In the genomic region with DNA sequence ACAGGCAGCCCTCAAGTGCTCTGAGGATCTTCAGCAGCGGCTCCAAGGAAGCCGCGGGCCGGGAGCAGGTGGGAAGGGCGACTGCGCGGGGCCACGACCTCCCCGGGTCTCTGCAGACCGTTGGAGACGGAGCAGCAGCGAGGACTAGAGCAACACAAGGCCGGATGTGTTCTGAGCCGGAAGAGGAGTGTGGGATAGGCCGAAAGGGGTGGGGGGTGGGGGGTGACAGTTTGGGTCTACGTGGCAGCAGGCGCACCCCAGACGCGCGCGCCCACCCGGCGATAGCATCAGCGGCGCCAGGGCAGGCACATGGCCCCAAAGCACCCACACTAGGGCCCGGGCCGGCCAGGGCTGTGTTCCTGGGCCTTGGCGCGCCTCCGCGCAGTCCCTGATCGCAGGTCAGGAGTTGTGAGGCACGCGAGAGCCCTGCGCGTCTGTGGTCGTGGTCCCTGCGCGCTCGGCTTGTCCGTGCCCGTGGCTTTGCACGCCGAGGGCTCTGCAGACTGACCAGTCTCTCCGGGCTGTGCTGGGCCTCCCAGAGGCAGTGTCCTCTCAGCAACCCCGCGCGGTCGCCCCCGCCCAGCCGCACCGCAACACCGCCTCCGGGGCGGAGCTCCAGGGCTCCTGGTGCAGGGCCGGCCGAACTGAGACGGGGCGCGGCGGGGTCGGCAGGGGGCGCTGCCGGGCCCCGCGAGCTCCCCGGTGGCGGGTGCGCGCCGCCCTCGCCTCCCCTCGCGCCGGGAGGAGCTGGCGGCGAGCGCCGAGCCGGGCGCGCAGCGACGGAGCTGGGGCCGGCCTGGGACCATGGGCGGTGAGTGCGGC, we compare ENCODE assay signal across 1 cellular context.
TF ChIP-seq lines count a peak whose summit lies in the region.

A gene with protein sequence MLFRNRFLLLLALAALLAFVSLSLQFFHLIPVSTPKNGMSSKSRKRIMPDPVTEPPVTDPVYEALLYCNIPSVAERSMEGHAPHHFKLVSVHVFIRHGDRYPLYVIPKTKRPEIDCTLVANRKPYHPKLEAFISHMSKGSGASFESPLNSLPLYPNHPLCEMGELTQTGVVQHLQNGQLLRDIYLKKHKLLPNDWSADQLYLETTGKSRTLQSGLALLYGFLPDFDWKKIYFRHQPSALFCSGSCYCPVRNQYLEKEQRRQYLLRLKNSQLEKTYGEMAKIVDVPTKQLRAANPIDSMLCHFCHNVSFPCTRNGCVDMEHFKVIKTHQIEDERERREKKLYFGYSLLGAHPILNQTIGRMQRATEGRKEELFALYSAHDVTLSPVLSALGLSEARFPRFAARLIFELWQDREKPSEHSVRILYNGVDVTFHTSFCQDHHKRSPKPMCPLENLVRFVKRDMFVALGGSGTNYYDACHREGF (plus strand): TSS at position 725 of the 822 bp plus-strand sequence. CDS start 28,351 bp downstream, outside the sequence.

TF ChIP-seq in HepG2, 621 proteins besides CTCF, POLR2A, EP300 and RAD21 (continued from another document and continues in another):
- TF ChIP-seq, protein P1, sequence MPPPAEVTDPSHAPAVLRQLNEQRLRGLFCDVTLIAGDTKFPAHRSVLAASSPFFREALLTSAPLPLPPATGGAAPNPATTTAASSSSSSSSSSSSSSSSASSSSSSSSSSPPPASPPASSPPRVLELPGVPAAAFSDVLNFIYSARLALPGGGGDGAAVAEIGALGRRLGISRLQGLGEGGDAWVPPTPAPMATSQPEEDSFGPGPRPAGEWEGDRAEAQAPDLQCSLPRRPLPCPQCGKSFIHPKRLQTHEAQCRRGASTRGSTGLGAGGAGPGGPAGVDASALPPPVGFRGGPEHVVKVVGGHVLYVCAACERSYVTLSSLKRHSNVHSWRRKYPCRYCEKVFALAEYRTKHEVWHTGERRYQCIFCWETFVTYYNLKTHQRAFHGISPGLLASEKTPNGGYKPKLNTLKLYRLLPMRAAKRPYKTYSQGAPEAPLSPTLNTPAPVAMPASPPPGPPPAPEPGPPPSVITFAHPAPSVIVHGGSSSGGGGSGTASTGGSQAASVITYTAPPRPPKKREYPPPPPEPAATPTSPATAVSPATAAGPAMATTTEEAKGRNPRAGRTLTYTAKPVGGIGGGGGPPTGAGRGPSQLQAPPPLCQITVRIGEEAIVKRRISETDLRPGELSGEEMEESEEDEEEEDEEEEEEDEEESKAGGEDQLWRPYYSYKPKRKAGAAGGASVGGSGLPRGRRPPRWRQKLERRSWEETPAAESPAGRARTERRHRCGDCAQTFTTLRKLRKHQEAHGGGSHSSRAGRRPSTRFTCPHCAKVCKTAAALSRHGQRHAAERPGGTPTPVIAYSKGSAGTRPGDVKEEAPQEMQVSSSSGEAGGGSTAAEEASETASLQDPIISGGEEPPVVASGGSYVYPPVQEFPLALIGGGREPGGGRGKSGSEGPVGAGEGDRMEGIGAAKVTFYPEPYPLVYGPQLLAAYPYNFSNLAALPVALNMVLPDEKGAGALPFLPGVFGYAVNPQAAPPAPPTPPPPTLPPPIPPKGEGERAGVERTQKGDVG (CRISPR knock-in tag; IDR thresholded peaks at IDR 0.05; ENCODE audit: borderline replicate concordance): 0 out of 2 replicates have a peak, but pooled peaks have one; percentile 43
- TF ChIP-seq JDP2 (CRISPR knock-in tag; IDR thresholded peaks at IDR 0.05; ENCODE audit: borderline replicate concordance) (no peak), SALL2 (CRISPR knock-in tag; IDR thresholded peaks at IDR 0.05) (peak; percentile 46; the same call in 1 of the 2 replicates), KDM2A (CRISPR knock-in tag; IDR thresholded peaks at IDR 0.05; ENCODE audit: borderline replicate concordance, low read depth) (0 out of 2 replicates have a peak, but pooled peaks have one; percentile 37), ZNF883 (CRISPR knock-in tag; IDR thresholded peaks at IDR 0.05; ENCODE audit: not compliant biosample characterization) (no peak), AGO2 (optimal IDR thresholded peaks at IDR 0.05; ENCODE audit: low read depth, low read length) (no peak), SATB2 (CRISPR knock-in tag; IDR thresholded peaks at IDR 0.05) (no peak), MYNN (CRISPR knock-in tag; IDR thresholded peaks at IDR 0.05; ENCODE audit: low read depth) (no peak), ZFP36 (IDR thresholded peaks at IDR 0.05; ENCODE audit: borderline replicate concordance, low read depth, low read length, partially characterized antibody) (no peak), BCL6 (CRISPR knock-in tag; IDR thresholded peaks at IDR 0.05) (no peak), ZNF10 (CRISPR knock-in tag; IDR thresholded peaks at IDR 0.05; ENCODE audit: borderline replicate concordance, low read depth) (no peak), ZNF703 (CRISPR knock-in tag; IDR thresholded peaks at IDR 0.05; ENCODE audit: borderline replicate concordance) (no peak; the same call in 1 of the 2 replicates), SSRP1 (CRISPR knock-in tag; IDR thresholded peaks at IDR 0.05) (no peak), TBX2 (CRISPR knock-in tag; IDR thresholded peaks at IDR 0.05; ENCODE audit: borderline replicate concordance) (peak; percentile 50; the same call in 1 of the 2 replicates), ZNF441 (CRISPR knock-in tag; IDR thresholded peaks at IDR 0.05; ENCODE audit: borderline replicate concordance) (0 out of 2 replicates have a peak, but pooled peaks have one; percentile 20), ZNF547 (CRISPR knock-in tag; IDR thresholded peaks at IDR 0.05) (no peak), NR3C1 (CRISPR knock-in tag; IDR thresholded peaks at IDR 0.05) (no peak), JUNB (CRISPR knock-in tag; IDR thresholded peaks at IDR 0.05; ENCODE audit: borderline replicate concordance) (no peak), NCOA5 (CRISPR knock-in tag; IDR thresholded peaks at IDR 0.05) (no peak), IRF2 (CRISPR knock-in tag; IDR thresholded peaks at IDR 0.05) (0 out of 2 replicates have a peak, but pooled peaks have one; percentile 45), NFE2L1 (CRISPR knock-in tag; IDR thresholded peaks at IDR 0.05; ENCODE audit: borderline replicate concordance) (0 out of 2 replicates have a peak, but pooled peaks have one; percentile 70), ZNF331 (CRISPR knock-in tag; IDR thresholded peaks at IDR 0.05) (peak; percentile 83), KLF15 (CRISPR knock-in tag; IDR thresholded peaks at IDR 0.05; ENCODE audit: borderline replicate concordance) (no peak), ZNF337 (CRISPR knock-in tag; IDR thresholded peaks at IDR 0.05; ENCODE audit: borderline replicate concordance, low read depth) (no peak), ZNF724P (CRISPR knock-in tag; IDR thresholded peaks at IDR 0.05; ENCODE audit: borderline replicate concordance) (no peak), ZNF292 (CRISPR knock-in tag; IDR thresholded peaks at IDR 0.05; ENCODE audit: borderline replicate concordance, low read depth) (no peak), ZNF225 (CRISPR knock-in tag; IDR thresholded peaks at IDR 0.05) (0 out of 2 replicates have a peak, but pooled peaks have one; percentile 40)
- TF ChIP-seq, protein P2, sequence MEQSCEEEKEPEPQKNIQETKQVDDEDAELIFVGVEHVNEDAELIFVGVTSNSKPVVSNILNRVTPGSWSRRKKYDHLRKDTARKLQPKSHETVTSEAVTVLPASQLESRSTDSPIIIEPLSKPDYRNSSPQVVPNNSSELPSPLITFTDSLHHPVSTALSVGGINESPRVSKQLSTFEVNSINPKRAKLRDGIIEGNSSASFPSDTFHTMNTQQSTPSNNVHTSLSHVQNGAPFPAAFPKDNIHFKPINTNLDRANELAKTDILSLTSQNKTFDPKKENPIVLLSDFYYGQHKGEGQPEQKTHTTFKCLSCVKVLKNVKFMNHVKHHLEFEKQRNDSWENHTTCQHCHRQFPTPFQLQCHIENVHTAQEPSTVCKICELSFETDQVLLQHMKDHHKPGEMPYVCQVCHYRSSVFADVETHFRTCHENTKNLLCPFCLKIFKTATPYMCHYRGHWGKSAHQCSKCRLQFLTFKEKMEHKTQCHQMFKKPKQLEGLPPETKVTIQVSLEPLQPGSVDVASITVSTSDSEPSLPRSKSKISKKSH (CRISPR knock-in tag; IDR thresholded peaks at IDR 0.05; ENCODE audit: borderline replicate concordance): no peak; the same call in 1 of the 2 replicates
- TF ChIP-seq, protein P3, sequence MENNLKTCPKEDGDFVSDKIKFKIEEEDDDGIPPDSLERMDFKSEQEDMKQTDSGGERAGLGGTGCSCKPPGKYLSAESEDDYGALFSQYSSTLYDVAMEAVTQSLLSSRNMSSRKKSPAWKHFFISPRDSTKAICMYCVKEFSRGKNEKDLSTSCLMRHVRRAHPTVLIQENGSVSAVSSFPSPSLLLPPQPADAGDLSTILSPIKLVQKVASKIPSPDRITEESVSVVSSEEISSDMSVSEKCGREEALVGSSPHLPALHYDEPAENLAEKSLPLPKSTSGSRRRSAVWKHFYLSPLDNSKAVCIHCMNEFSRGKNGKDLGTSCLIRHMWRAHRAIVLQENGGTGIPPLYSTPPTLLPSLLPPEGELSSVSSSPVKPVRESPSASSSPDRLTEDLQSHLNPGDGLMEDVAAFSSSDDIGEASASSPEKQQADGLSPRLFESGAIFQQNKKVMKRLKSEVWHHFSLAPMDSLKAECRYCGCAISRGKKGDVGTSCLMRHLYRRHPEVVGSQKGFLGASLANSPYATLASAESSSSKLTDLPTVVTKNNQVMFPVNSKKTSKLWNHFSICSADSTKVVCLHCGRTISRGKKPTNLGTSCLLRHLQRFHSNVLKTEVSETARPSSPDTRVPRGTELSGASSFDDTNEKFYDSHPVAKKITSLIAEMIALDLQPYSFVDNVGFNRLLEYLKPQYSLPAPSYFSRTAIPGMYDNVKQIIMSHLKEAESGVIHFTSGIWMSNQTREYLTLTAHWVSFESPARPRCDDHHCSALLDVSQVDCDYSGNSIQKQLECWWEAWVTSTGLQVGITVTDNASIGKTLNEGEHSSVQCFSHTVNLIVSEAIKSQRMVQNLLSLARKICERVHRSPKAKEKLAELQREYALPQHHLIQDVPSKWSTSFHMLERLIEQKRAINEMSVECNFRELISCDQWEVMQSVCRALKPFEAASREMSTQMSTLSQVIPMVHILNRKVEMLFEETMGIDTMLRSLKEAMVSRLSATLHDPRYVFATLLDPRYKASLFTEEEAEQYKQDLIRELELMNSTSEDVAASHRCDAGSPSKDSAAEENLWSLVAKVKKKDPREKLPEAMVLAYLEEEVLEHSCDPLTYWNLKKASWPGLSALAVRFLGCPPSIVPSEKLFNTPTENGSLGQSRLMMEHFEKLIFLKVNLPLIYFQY (CRISPR knock-in tag; IDR thresholded peaks at IDR 0.05; ENCODE audit: borderline replicate concordance): 0 out of 2 replicates have a peak, but pooled peaks have one; percentile 29
- TF ChIP-seq, protein P4, sequence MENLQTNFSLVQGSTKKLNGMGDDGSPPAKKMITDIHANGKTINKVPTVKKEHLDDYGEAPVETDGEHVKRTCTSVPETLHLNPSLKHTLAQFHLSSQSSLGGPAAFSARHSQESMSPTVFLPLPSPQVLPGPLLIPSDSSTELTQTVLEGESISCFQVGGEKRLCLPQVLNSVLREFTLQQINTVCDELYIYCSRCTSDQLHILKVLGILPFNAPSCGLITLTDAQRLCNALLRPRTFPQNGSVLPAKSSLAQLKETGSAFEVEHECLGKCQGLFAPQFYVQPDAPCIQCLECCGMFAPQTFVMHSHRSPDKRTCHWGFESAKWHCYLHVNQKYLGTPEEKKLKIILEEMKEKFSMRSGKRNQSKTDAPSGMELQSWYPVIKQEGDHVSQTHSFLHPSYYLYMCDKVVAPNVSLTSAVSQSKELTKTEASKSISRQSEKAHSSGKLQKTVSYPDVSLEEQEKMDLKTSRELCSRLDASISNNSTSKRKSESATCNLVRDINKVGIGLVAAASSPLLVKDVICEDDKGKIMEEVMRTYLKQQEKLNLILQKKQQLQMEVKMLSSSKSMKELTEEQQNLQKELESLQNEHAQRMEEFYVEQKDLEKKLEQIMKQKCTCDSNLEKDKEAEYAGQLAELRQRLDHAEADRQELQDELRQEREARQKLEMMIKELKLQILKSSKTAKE (CRISPR knock-in tag; IDR thresholded peaks at IDR 0.05; ENCODE audit: borderline replicate concordance): no peak
- TF ChIP-seq, protein P5, sequence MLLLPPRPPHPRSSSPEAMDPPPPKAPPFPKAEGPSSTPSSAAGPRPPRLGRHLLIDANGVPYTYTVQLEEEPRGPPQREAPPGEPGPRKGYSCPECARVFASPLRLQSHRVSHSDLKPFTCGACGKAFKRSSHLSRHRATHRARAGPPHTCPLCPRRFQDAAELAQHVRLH (CRISPR knock-in tag; IDR thresholded peaks at IDR 0.05; ENCODE audit: borderline replicate concordance, low read depth): peak; percentile 24; the same call in 1 of the 2 replicates
- TF ChIP-seq, protein P6, sequence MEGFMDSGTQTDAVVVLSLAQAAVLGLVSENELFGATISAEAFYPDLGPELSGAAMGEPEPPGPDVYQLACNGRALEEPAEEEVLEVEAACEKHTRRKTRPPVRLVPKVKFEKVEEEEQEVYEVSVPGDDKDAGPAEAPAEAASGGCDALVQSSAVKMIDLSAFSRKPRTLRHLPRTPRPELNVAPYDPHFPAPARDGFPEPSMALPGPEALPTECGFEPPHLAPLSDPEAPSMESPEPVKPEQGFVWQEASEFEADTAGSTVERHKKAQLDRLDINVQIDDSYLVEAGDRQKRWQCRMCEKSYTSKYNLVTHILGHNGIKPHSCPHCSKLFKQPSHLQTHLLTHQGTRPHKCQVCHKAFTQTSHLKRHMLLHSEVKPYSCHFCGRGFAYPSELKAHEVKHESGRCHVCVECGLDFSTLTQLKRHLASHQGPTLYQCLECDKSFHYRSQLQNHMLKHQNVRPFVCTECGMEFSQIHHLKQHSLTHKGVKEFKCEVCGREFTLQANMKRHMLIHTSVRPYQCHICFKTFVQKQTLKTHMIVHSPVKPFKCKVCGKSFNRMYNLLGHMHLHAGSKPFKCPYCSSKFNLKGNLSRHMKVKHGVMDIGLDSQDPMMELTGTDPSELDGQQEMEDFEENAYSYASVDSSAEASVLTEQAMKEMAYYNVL (CRISPR knock-in tag; IDR thresholded peaks at IDR 0.05; ENCODE audit: borderline replicate concordance): no peak
- TF ChIP-seq, protein P7, sequence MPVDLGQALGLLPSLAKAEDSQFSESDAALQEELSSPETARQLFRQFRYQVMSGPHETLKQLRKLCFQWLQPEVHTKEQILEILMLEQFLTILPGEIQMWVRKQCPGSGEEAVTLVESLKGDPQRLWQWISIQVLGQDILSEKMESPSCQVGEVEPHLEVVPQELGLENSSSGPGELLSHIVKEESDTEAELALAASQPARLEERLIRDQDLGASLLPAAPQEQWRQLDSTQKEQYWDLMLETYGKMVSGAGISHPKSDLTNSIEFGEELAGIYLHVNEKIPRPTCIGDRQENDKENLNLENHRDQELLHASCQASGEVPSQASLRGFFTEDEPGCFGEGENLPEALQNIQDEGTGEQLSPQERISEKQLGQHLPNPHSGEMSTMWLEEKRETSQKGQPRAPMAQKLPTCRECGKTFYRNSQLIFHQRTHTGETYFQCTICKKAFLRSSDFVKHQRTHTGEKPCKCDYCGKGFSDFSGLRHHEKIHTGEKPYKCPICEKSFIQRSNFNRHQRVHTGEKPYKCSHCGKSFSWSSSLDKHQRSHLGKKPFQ (CRISPR knock-in tag; IDR thresholded peaks at IDR 0.05; ENCODE audit: insufficient replicate concordance): no peak
